ENCODE assay signal across 1 cellular context in the genomic region with DNA sequence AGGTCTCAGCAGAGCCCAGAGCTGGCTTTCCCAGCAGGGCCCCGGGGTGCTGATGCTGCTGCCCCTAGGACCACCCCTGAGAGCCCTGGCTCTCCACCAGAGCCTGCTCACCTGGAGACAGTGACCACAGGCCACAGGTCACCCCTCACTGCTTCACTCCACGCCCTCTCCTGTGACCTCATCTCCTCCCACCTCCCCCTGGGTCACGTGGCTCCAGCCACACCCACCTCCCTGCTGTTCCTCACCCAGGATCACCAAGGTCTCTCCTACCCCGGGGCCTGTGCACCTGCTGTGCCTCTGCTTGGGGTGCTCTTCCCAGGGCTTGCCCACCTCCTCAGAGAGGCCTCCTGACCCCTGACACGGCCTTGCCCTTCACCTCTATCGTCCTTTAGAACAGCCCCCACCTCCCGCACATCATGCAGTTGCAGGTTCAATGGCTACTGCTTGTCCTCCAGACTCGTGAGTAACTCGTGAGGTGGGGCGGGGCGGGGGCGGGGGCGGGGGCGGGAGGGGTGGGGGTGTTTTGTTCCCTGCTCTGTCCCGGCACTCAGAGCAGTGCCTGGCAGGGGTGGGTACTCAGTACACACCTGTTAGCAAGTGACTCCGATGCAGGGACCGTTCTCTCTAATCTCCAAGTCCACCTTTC.
TF ChIP-seq lines count a peak whose summit lies in the region.

No MANE protein-coding gene starts in this region.

TF ChIP-seq in SK-N-SH treated with all-trans-retinoic acid at 6 μM for 48 hours, 23 proteins besides CTCF, POLR2A, EP300 and RAD21 (continued from another document):
- TF ChIP-seq, protein P1, sequence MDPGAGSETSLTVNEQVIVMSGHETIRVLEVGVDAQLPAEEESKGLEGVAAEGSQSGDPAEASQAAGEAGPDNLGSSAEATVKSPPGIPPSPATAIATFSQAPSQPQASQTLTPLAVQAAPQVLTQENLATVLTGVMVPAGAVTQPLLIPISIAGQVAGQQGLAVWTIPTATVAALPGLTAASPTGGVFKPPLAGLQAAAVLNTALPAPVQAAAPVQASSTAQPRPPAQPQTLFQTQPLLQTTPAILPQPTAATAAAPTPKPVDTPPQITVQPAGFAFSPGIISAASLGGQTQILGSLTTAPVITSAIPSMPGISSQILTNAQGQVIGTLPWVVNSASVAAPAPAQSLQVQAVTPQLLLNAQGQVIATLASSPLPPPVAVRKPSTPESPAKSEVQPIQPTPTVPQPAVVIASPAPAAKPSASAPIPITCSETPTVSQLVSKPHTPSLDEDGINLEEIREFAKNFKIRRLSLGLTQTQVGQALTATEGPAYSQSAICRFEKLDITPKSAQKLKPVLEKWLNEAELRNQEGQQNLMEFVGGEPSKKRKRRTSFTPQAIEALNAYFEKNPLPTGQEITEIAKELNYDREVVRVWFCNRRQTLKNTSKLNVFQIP (CRISPR knock-in tag; IDR thresholded peaks at IDR 0.05; ENCODE audit: borderline replicate concordance, low read depth) = no peak
- TF ChIP-seq, protein P2, sequence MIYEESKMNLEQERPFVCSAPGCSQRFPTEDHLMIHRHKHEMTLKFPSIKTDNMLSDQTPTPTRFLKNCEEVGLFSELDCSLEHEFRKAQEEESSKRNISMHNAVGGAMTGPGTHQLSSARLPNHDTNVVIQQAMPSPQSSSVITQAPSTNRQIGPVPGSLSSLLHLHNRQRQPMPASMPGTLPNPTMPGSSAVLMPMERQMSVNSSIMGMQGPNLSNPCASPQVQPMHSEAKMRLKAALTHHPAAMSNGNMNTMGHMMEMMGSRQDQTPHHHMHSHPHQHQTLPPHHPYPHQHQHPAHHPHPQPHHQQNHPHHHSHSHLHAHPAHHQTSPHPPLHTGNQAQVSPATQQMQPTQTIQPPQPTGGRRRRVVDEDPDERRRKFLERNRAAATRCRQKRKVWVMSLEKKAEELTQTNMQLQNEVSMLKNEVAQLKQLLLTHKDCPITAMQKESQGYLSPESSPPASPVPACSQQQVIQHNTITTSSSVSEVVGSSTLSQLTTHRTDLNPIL (CRISPR knock-in tag; IDR thresholded peaks at IDR 0.05; ENCODE audit: low read depth) = no peak
- TF ChIP-seq ZFP30 (CRISPR knock-in tag; IDR thresholded peaks at IDR 0.05) (no peak), PPARA (CRISPR knock-in tag; IDR thresholded peaks at IDR 0.05; ENCODE audit: borderline replicate concordance) (no peak), ZFP3 (CRISPR knock-in tag; IDR thresholded peaks at IDR 0.05) (no peak), TCF4 (CRISPR knock-in tag; IDR thresholded peaks at IDR 0.05; ENCODE audit: borderline replicate concordance) (no peak), TOX (CRISPR knock-in tag; IDR thresholded peaks at IDR 0.05; ENCODE audit: borderline replicate concordance) (no peak), GLIS3 (CRISPR knock-in tag; IDR thresholded peaks at IDR 0.05) (no peak), CSDC2 (CRISPR knock-in tag; IDR thresholded peaks at IDR 0.05) (no peak), ZC3H10 (CRISPR knock-in tag; IDR thresholded peaks at IDR 0.05) (no peak), ESRRG (CRISPR knock-in tag; IDR thresholded peaks at IDR 0.05) (no peak)
